19 cellular contexts compared by ENCODE assay signal in the genomic region with DNA sequence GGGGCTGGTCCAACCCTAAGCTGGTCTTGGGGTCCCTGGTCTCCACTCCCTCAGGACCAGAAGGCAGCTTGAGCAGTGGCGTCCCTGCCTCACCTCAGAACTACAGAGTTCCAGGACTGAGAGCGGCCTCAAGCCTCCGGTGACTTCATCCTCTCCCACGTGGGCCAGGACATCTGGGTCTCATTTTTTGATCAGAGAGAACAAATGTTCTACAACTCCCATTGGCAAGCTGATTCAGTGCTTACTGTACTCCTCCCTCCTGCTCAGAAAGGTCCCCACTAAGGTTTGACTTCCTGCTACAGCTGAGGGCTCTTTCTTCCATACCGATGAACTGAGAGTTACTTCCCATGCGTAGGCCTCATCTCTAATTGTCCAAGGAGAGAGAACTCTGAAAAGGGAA.
A peak's percentile ranks its signal among the peaks of the same experiment; 100 is the strongest.
DNase-seq lines count a peak whose midpoint lies in the region; ATAC-seq, FAIRE-seq and TF ChIP-seq lines count a peak whose summit lies in the region.
"Had no signal": no experiment of that assay in that cellular context is flagged by ENCODE, and none has a peak within 500 bp of the region (broad histone marks: within the 10 kb centered on the region; RNA-seq: fewer than 3 reads in every experiment).

No MANE protein-coding gene starts in this region.

- FAIRE-seq in H1 (lab: Jason Lieb, UNC) (no peak), frontal cortex (lab: Jason Lieb, UNC) (no peak), pancreas (lab: Jason Lieb, UNC) (no peak)
- FAIRE-seq: G401.6 had no signal

- H3K18ac ChIP-seq in IMR-90 (ENCODE audit: low read depth, low read length): no peak overlapping the region
- H3K18ac ChIP-seq in H1 (ENCODE audit: extremely low read depth, low read length): no peak overlapping the region
- peak overlapping the region; percentile 41 for H3K18ac ChIP-seq in neuronal stem cell (ENCODE audit: low read length)

- in situ Hi-C loops in IMR-90 (cut with MboI; ENCODE audit: low sequenced_read_pairs): no loop called here

- no peak for TF ChIP-seq RAD21 in IMR-90 (IDR thresholded peaks at IDR 0.05; ENCODE audit: low read length)
- TF ChIP-seq RAD21 in H1 (IDR thresholded peaks at IDR 0.05 in 1 of 2, conservative IDR thresholded peaks at IDR 0.05 in 1 of 2; ENCODE audit: low read depth in 2 of 2, low read length in 2 of 2): no peak

- no peak overlapping the region for H4K8ac ChIP-seq in IMR-90 (ENCODE audit: low read depth in 2 of 2, low read length in 2 of 2)
- H4K8ac ChIP-seq in H1 (ENCODE audit: extremely low read depth, insufficient read depth, low read length): no peak overlapping the region
- H4K8ac ChIP-seq in neuronal stem cell (ENCODE audit: low read depth, low read length): no peak overlapping the region

- H3K9me3 ChIP-seq in IMR-90 (ENCODE audit: control insufficient read depth, insufficient read depth, low read length): no peaks in the 10 kb centered on the region
- no peaks in the 10 kb centered on the region for H3K9me3 ChIP-seq in H1 (ENCODE audit: insufficient read depth in 2 of 2, low read depth in 1 of 2, low read length in 1 of 2)
- no peaks in the 10 kb centered on the region for H3K9me3 ChIP-seq in neuronal stem cell (replicated peaks in 1 of 2; ENCODE audit: control insufficient read depth in 2 of 2, insufficient read depth in 1 of 2, low read depth in 1 of 2, low read length in 2 of 2)
- H3K9me3 ChIP-seq in adrenal gland (replicated peaks in 1 of 3): no peaks in the 10 kb centered on the region
- no peaks in the 10 kb centered on the region for H3K9me3 ChIP-seq in pancreas
- H3K9me3 ChIP-seq: right atrium auricular region, upper lobe of left lung had no signal

- ATAC-seq in IMR-90 (ENCODE audit: low read depth) (no peak), HG02763 (IDR thresholded peaks at IDR 0.05; ENCODE audit: unreplicated experiment) (no peak), pancreas (no peak)
- ATAC-seq: foreskin keratinocyte, PC-3 had no signal

- H3K4me1 ChIP-seq in IMR-90 (ENCODE audit: control insufficient read depth, insufficient read depth, low read length) (peaks cover 11% of the 10 kb centered on the region), H1 (replicated peaks in 1 of 4; ENCODE audit: control insufficient read depth in 3 of 4, insufficient read depth in 4 of 4, low read length in 3 of 4) (peaks cover 5 to 21% (median 16%) of the 10 kb centered on the region in 4 experiments), neuronal stem cell (ENCODE audit: control insufficient read depth in 2 of 2, insufficient read depth in 1 of 2, low read depth in 1 of 2, low read length in 2 of 2) (peaks cover 21 to 32% of the 10 kb centered on the region in 2 donors), adrenal gland (replicated peaks in 1 of 2) (peaks cover 0 to 12% of the 10 kb centered on the region in 2 donors), pancreas (peaks cover 6 to 10% (median 8%) of the 10 kb centered on the region in 3 donors)

- H3K23ac ChIP-seq in IMR-90 (ENCODE audit: low read depth, low read length) (no peak overlapping the region), H1 (ENCODE audit: insufficient read length) (no peak overlapping the region), neuronal stem cell (ENCODE audit: low read depth, low read length, poor library complexity) (no peak overlapping the region)

- H3K4me2 ChIP-seq in IMR-90 (ENCODE audit: low read depth, low read length) (no peak overlapping the region), H1 (ENCODE audit: insufficient read depth in 1 of 2, low read depth in 2 of 2, low read length in 2 of 2) (no peak overlapping the region), neuronal stem cell (ENCODE audit: insufficient read depth, low read length, poor library complexity, severe bottlenecking) (no peak overlapping the region)

- TF ChIP-seq CTCF in AG10803 (conservative IDR thresholded peaks at IDR 0.05; ENCODE audit: low read length): no peak
- TF ChIP-seq CTCF in IMR-90 (conservative IDR thresholded peaks at IDR 0.05; ENCODE audit: low read depth, low read length): no peak
- TF ChIP-seq CTCF in H1 (IDR thresholded peaks at IDR 0.05; ENCODE audit: control extremely low read depth in 1 of 3, insufficient read depth in 1 of 3, low read depth in 1 of 3, low read length in 3 of 3): no peak
- no peak for TF ChIP-seq CTCF in adrenal gland (IDR thresholded peaks at IDR 0.05)
- TF ChIP-seq CTCF in pancreas (IDR thresholded peaks at IDR 0.05): no peak

- intact Hi-C loops in IMR-90 (cut with micrococcal nuclease) (no loop called here), adrenal gland (cut with DNase I) (no loop called here), pancreas (cut with DNase I) (no loop called here)

- peak; percentile 91 for DNase-seq in AG10803 (ENCODE audit: low read depth)
- peak; percentile 5 for DNase-seq in IMR-90
- no peak for DNase-seq in H1 (ENCODE audit: low read depth in 1 of 2, low spot score in 2 of 2)
- no peak for DNase-seq in neuronal stem cell (ENCODE audit: low spot score)
- no peak for DNase-seq in frontal cortex (ENCODE audit: low spot score in 2 of 2)
- DNase-seq in adrenal gland: no peak
- DNase-seq in pancreas: no peak
- DNase-seq: activated effector memory CD4-positive, alpha-beta T cell treated with Interleukin-2 at 50 U/mL for 16 hours; effector memory CD4-positive, alpha-beta T cell; kidney glomerular epithelial cell; midbrain; NCI-H2171; NCI-H774; PC-3; upper lobe of left lung had no signal

- no peak overlapping the region for H2BK20ac ChIP-seq in IMR-90 (ENCODE audit: low read depth, low read length)
- no peak overlapping the region for H2BK20ac ChIP-seq in H1 (ENCODE audit: low read length)

- H2AK5ac ChIP-seq in IMR-90 (ENCODE audit: low read depth, low read length) (no peak overlapping the region), H1 (ENCODE audit: low read depth, low read length) (no peak overlapping the region), neuronal stem cell (ENCODE audit: low read depth, low read length) (no peak overlapping the region)

- H3K23me2 ChIP-seq in H1 (ENCODE audit: low read depth, low read length): no peaks in the 10 kb centered on the region

- H2AFZ ChIP-seq in IMR-90 (replicated peaks; ENCODE audit: low read length, poor library complexity) (peak overlapping the region; percentile 18), H1 (ENCODE audit: low read length) (no peak overlapping the region), neuronal stem cell (ENCODE audit: low read length) (no peak overlapping the region)

- no peak overlapping the region for H3K14ac ChIP-seq in IMR-90 (replicated peaks; ENCODE audit: low read depth, low read length)
- H3K14ac ChIP-seq in H1 (ENCODE audit: insufficient read length): no peak overlapping the region
- H3K14ac ChIP-seq in neuronal stem cell (ENCODE audit: low read length): no peak overlapping the region

- CTCF ChIA-PET in IMR-90 (lab: Yijun Ruan, JAX) (no interaction called here), H1 (lab: Charles Lee; ENCODE audit: partially characterized antibody) (interaction anchor here (1.1 to 3.9 kb wide), 7 partner anchors 11 to 184 kb away, joined by 3 to 28 read pairs (median 5); no protein-coding TSS in a partner anchor)

- no peak overlapping the region for H3K4ac ChIP-seq in IMR-90 (ENCODE audit: low read depth, low read length)
- H3K4ac ChIP-seq in H1 (replicated peaks; ENCODE audit: insufficient read length, low read depth, low read length): no peak overlapping the region
- H3K4ac ChIP-seq in neuronal stem cell (ENCODE audit: low read length): no peak overlapping the region

- H2BK15ac ChIP-seq in IMR-90 (ENCODE audit: low read depth, low read length) (no peak overlapping the region), H1 (ENCODE audit: low read length) (no peak overlapping the region), neuronal stem cell (ENCODE audit: low read length) (no peak overlapping the region)

- H3K79me1 ChIP-seq in IMR-90 (ENCODE audit: low read depth in 1 of 2, low read length in 2 of 2) (0 out of 4 replicates have a peak, but pooled peaks cover 0 to 8% of the 10 kb centered on the region in 2 experiments), H1 (ENCODE audit: low read depth, low read length) (no peaks in the 10 kb centered on the region; the same call in 1 of the 2 replicates), neuronal stem cell (ENCODE audit: low read depth, low read length) (no peaks in the 10 kb centered on the region)

- H3K27me3 ChIP-seq in IMR-90 (ENCODE audit: control insufficient read depth, insufficient read depth, low read length): no peaks in the 10 kb centered on the region; the same call in 1 of the 2 replicates
- no peaks in the 10 kb centered on the region for H3K27me3 ChIP-seq in H1 (replicated peaks in 1 of 4; ENCODE audit: control insufficient read depth in 3 of 4, extremely low read depth in 1 of 4, insufficient read depth in 3 of 4, low read length in 3 of 4)
- no peaks in the 10 kb centered on the region for H3K27me3 ChIP-seq in neuronal stem cell (ENCODE audit: control insufficient read depth in 3 of 3, insufficient read depth in 3 of 3, low read depth in 1 of 3, low read length in 3 of 3)
- no peaks in the 10 kb centered on the region for H3K27me3 ChIP-seq in adrenal gland
- H3K27me3 ChIP-seq in pancreas: no peaks in the 10 kb centered on the region
- H3K27me3 ChIP-seq: foreskin keratinocyte, right atrium auricular region, upper lobe of left lung had no signal

- H2BK5ac ChIP-seq in IMR-90 (ENCODE audit: low read depth, low read length, poor library complexity, severe bottlenecking) (no peak overlapping the region), H1 (ENCODE audit: low read depth, low read length) (no peak overlapping the region; the same call in 1 of the 2 replicates), neuronal stem cell (ENCODE audit: low read length) (no peak overlapping the region)

- no peak overlapping the region; the same call in 1 of the 2 replicates for H3K4me3 ChIP-seq in AG10803 (ENCODE audit: low read length)
- H3K4me3 ChIP-seq in IMR-90 (ENCODE audit: insufficient read depth, low read depth, low read length): no peak overlapping the region
- H3K4me3 ChIP-seq in H1 (ENCODE audit: extremely low read depth in 1 of 4, insufficient read depth in 2 of 4, low read depth in 3 of 4, low read length in 4 of 4): no peak overlapping the region
- no peak overlapping the region for H3K4me3 ChIP-seq in neuronal stem cell (ENCODE audit: low read length in 2 of 2)
- no peak overlapping the region for H3K4me3 ChIP-seq in adrenal gland
- no peak overlapping the region for H3K4me3 ChIP-seq in pancreas
- H3K4me3 ChIP-seq: right atrium auricular region, upper lobe of left lung had no signal

- H2BK12ac ChIP-seq in H1 (ENCODE audit: low read depth, low read length) (peak overlapping the region; percentile 51; the same call in 1 of the 2 replicates), neuronal stem cell (ENCODE audit: low read length) (no peak overlapping the region)

- H3K9me1 ChIP-seq in IMR-90 (ENCODE audit: insufficient read depth, low read length): peaks cover 5% of the 10 kb centered on the region

- H4K91ac ChIP-seq in IMR-90 (ENCODE audit: insufficient read depth, low read depth, low read length) (no peak overlapping the region), H1 (replicated peaks; ENCODE audit: insufficient read length, low read length) (peak overlapping the region; percentile 23), neuronal stem cell (ENCODE audit: low read depth, low read length, poor library complexity) (no peak overlapping the region)

- H3K56ac ChIP-seq in IMR-90 (ENCODE audit: extremely low read depth, insufficient read depth, low read length) (no peak overlapping the region), H1 (replicated peaks; ENCODE audit: insufficient read length, low read depth, low read length) (no peak overlapping the region)

- no peaks in the 10 kb centered on the region for H3K79me2 ChIP-seq in H1 (ENCODE audit: control insufficient read depth in 1 of 2, insufficient read depth in 2 of 2, low read length in 2 of 2)

- H2BK120ac ChIP-seq in IMR-90 (ENCODE audit: low read depth, low read length): no peak overlapping the region
- no peak overlapping the region for H2BK120ac ChIP-seq in H1 (replicated peaks; ENCODE audit: low read depth, low read length)
- H2BK120ac ChIP-seq in neuronal stem cell (ENCODE audit: low read depth, low read length): no peak overlapping the region

- H3K36me3 ChIP-seq in IMR-90 (ENCODE audit: control insufficient read depth, insufficient read depth, low read length) (no peaks in the 10 kb centered on the region), H1 (ENCODE audit: control insufficient read depth in 2 of 4, insufficient read depth in 4 of 4, low read length in 3 of 4) (no peaks in the 10 kb centered on the region), neuronal stem cell (replicated peaks in 1 of 2; ENCODE audit: control insufficient read depth in 2 of 2, insufficient read depth in 2 of 2, low read length in 2 of 2) (no peaks in the 10 kb centered on the region), adrenal gland (replicated peaks in 1 of 2) (no peaks in the 10 kb centered on the region), pancreas (no peaks in the 10 kb centered on the region)
- H3K36me3 ChIP-seq: right atrium auricular region, upper lobe of left lung had no signal

- TF ChIP-seq POLR2A in IMR-90 (IDR thresholded peaks at IDR 0.05; ENCODE audit: low read depth, low read length): no peak
- TF ChIP-seq POLR2A in H1 (IDR thresholded peaks at IDR 0.05; ENCODE audit: control extremely low read depth in 1 of 2, low read depth in 2 of 2, low read length in 2 of 2): no peak
- no peak for TF ChIP-seq POLR2A in adrenal gland (IDR thresholded peaks at IDR 0.05)

- BruUV-seq in IMR-90 (replicated peaks; lab: Mats Ljungman, UMichigan): no TSS peak

- TF ChIP-seq EP300 in H1 (IDR thresholded peaks at IDR 0.05; ENCODE audit: borderline replicate concordance in 1 of 2, low read depth in 2 of 2, low read length in 2 of 2): no peak

- POLR2A ChIA-PET in IMR-90 (lab: Charles Lee; ENCODE audit: unreplicated experiment) (no interaction called here), H1 (lab: Charles Lee; ENCODE audit: partially characterized antibody) (no interaction called here)

- no peak overlapping the region for H3K27ac ChIP-seq in IMR-90 (ENCODE audit: insufficient read depth, low read length)
- no peak overlapping the region for H3K27ac ChIP-seq in H1 (ENCODE audit: low read depth, low read length)
- no peak overlapping the region for H3K27ac ChIP-seq in neuronal stem cell (replicated peaks; ENCODE audit: low read length)
- H3K27ac ChIP-seq in adrenal gland: no peak overlapping the region
- no peak overlapping the region for H3K27ac ChIP-seq in pancreas
- H3K27ac ChIP-seq: right atrium auricular region had no signal

- no peak overlapping the region for H4K5ac ChIP-seq in IMR-90 (ENCODE audit: low read depth, low read length)
- H4K5ac ChIP-seq in H1 (ENCODE audit: insufficient read length, low read depth, low read length): no peak overlapping the region

- dilution Hi-C loops in IMR-90 (cut with HindIII; ENCODE audit: low sequenced_read_pairs, unreplicated experiment): no loop called here

- H2AK9ac ChIP-seq in IMR-90 (replicated peaks; ENCODE audit: low read depth, low read length, poor library complexity): no peak overlapping the region

- no peak overlapping the region for H3K9ac ChIP-seq in IMR-90 (ENCODE audit: low read depth, low read length)
- no peak overlapping the region for H3K9ac ChIP-seq in H1 (replicated peaks in 1 of 4; ENCODE audit: extremely low read depth in 1 of 4, low read depth in 3 of 4, low read length in 3 of 4)
- H3K9ac ChIP-seq in neuronal stem cell (ENCODE audit: low read depth, low read length, poor library complexity): no peak overlapping the region

- H4K20me1 ChIP-seq in IMR-90 (ENCODE audit: insufficient read depth, low read length): no peaks in the 10 kb centered on the region
- H4K20me1 ChIP-seq in H1 (replicated peaks in 1 of 2; ENCODE audit: control insufficient read depth in 1 of 2, insufficient read depth in 2 of 2, low read length in 2 of 2): no peaks in the 10 kb centered on the region

- WGBS in IMR-90 (ENCODE audit: extremely low coverage in 2 of 2, insufficient read length in 1 of 2), 2 experiments: no CpG with 5 or more reads among the region's 6 CpGs
- 93% methylated on average over 6 of the region's 6 CpGs; no CpG with 5 or more reads in 1 of the 2 experiments for WGBS in H1 (ENCODE audit: extremely low coverage in 1 of 2, insufficient coverage in 1 of 2, insufficient read length in 1 of 2, insufficient replicate concordance in 2 of 2, low coverage in 1 of 2, low lambda C conversion rate in 2 of 2, missing lambda C conversion rate in 1 of 2), 2 experiments
- WGBS in neuronal stem cell (ENCODE audit: extremely low coverage in 2 of 2, insufficient read length in 2 of 2, insufficient replicate concordance in 1 of 2), 2 donors: no CpG with 5 or more reads among the region's 6 CpGs
- WGBS in adrenal gland, 4 donors: 82 to 88% (median 86%) methylated on average over 6 of the region's 6 CpGs
- 89 to 93% methylated on average over 6 of the region's 6 CpGs for WGBS in pancreas, 2 donors

Comparison
In these comparisons a context has a peak if more than half of its experiments do, and no peak if none do; other contexts are left out.
1. DNase-seq: peak in AG10803 (single experiment) and IMR-90 (single experiment); none in H1 (0 of 2), neuronal stem cell (single experiment), frontal cortex (0 of 2), adrenal gland (0 of 7) and pancreas (0 of 6).